ENCODE assay signal across 15 cellular contexts in the genomic region with DNA sequence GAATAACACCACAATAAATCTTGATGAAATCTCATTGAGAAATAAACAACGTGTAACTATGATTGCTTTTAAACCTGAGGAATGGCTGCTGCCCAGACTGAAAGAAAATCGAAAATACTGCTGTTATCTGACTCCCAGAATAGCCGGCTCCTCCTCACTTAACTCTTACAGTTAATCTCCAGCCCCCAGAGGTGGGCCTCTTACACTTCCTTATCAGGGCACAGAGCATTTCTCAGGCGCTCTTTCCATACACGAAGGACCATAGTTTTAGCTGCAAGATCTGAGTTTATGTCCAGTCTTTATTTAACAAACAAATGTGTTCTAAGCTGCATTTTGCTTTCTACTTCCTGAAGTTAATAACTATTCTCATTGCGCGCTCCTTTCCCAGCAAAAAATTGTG.
"Had no signal": no experiment of that assay in that cellular context is flagged by ENCODE, and none has a peak within 500 bp of the region (broad histone marks: within the 10 kb centered on the region; RNA-seq: fewer than 3 reads in every experiment).

No MANE protein-coding gene starts in this region.

- DNase-seq: activated CD4-positive, alpha-beta T cell treated with anti-CD3 and anti-CD28 coated beads, Interleukin-2, amount 50 U/mL, for 4 hours; activated gamma-delta T cell treated with Interleukin-2 at 50 U/mL for 16 hours; activated T-cell treated with anti-CD3 and anti-CD28 coated beads, Interleukin-2, amount 50 U/mL, for 72 hours; adrenal gland; caudate nucleus; endodermal cell; foreskin melanocyte; kidney glomerular epithelial cell; mesenchymal stem cell; naive thymus-derived CD8-positive, alpha-beta T cell; pancreas; stimulated activated naive CD8-positive, alpha-beta T cell treated with anti-CD3 and anti-CD28 coated beads, Interleukin-15, Interleukin-2, amounts not matched to agents 100 U/mL and 50 U/mL, for 24 hours had no signal

- ATAC-seq: activated naive CD4-positive, alpha-beta T cell treated with anti-CD3 and anti-CD28 coated beads, Interleukin-2, amount 50 U/mL, for 72 hours; activated T-cell treated with anti-CD3 and anti-CD28 coated beads, Interleukin-2, amount 50 U/mL, for 72 hours; naive thymus-derived CD8-positive, alpha-beta T cell; pancreas; stimulated activated naive CD8-positive, alpha-beta T cell treated with anti-CD3 and anti-CD28 coated beads, Interleukin-15, Interleukin-2, amounts not matched to agents 100 U/mL and 50 U/mL, for 24 hours had no signal

- H3K4me3 ChIP-seq: adrenal gland, pancreas had no signal

- H3K27ac ChIP-seq: epithelial cell of prostate, neutrophil, pancreas had no signal

- H3K36me3 ChIP-seq: adrenal gland, neutrophil, pancreas had no signal

- H3K9me3 ChIP-seq: adrenal gland, neutrophil, pancreas had no signal

- H3K27me3 ChIP-seq: adrenal gland, neutrophil, pancreas had no signal

- H3K4me1 ChIP-seq: pancreas had no signal
